Comparison of ENCODE assay signal across 11 cellular contexts in genomic region chr4:100852326-100852725, GRCh38.
"Had no signal": no experiment of that assay in that cellular context is flagged by ENCODE, and none has a peak within 500 bp of the region (broad histone marks: within the 10 kb centered on the region; RNA-seq: fewer than 3 reads in every experiment).

No MANE protein-coding gene starts in this region.

- H3K27ac ChIP-seq: GM23248 had no signal

- H3K9ac ChIP-seq: GM23248 had no signal

- H3K4me3 Mint-ChIP-seq: GM23338, H9, HFFc6 had no signal

- H3K9me3 Mint-ChIP-seq: GM23338, H9, HFFc6 had no signal

- H3K4me1 ChIP-seq: HAP-1 had no signal

- H3K4me3 ChIP-seq: GM23248, GM23338, HAP-1 had no signal

- ATAC-seq: GM23338, HCT116 had no signal

- DNase-seq: GM23248, GOT3, H7, H9, HCEC 1CT, HFFc6 had no signal

- H3K36me3 ChIP-seq: HAP-1 had no signal

- H3K27ac Mint-ChIP-seq: GM23338, H9, HFFc6 had no signal

- H3K4me1 Mint-ChIP-seq: GM23338 had no signal

- H3K4me2 ChIP-seq: GM23338 had no signal

- H2AFZ ChIP-seq: GM23248, GM23338 had no signal

- H3K9me3 ChIP-seq: HAP-1 had no signal

- FAIRE-seq: H1, H54 had no signal
